ENCODE assay signal across 9 cellular contexts in genomic region chr5:151096001-151096373, GRCh38. TPM values are rescaled to one million over a fixed set of nuclear protein-coding genes. Genes with fewer than 3 reads are reported as not detected.
DNase-seq lines count a peak whose midpoint lies in the region; ATAC-seq, FAIRE-seq and TF ChIP-seq lines count a peak whose summit lies in the region.
"Had no signal": no experiment of that assay in that cellular context is flagged by ENCODE, and none has a peak within 500 bp of the region (broad histone marks: within the 10 kb centered on the region; RNA-seq: fewer than 3 reads in every experiment).

No MANE protein-coding gene starts in this region.

- H3K36me3 Mint-ChIP-seq in T-cell, result peaks cover 10% of the 10 kb centered on the region

- H3K27ac Mint-ChIP-seq in T-cell, result peak overlapping the region; percentile 79 to 91

- POLR2A ChIA-PET in T-cell (lab: Charles Lee), result no interaction called here

- no peak for FAIRE-seq in GM12891 (lab: Jason Lieb, UNC)

- TF ChIP-seq CTCF in left ventricle myocardium inferior (IDR thresholded peaks at IDR 0.05; ENCODE audit: borderline replicate concordance) (no peak), sigmoid colon (IDR thresholded peaks at IDR 0.05) (no peak)

- no peak overlapping the region for H3K4me3 ChIP-seq in left ventricle myocardium inferior
- H3K4me3 ChIP-seq in sigmoid colon, result no peak overlapping the region

- DNase-seq in GM12891 (ENCODE audit: insufficient read length, low spot score), result no peak
- no peak for DNase-seq in T-cell
- DNase-seq in left ventricle myocardium inferior, result no peak
- DNase-seq in sigmoid colon, result no peak
- DNase-seq in posterior cingulate gyrus, result no peak
- DNase-seq in NCI-H1048 (lab: John Stamatoyannopoulos, UW), result no peak
- DNase-seq in iPS-NIHi7 (ENCODE audit: extremely low spot score), result no peak
- no peak for DNase-seq in SHP77 (lab: John Stamatoyannopoulos, UW)
- DNase-seq: activated CD4-positive, alpha-beta T cell treated with anti-CD3 and anti-CD28 coated beads for 48 hours had no signal

- no peak for ATAC-seq in T-cell (replicated peaks in 1 of 4)

- 31 to 76% methylated on average over 6 of the region's 6 CpGs for WGBS in sigmoid colon, 2 donors

- TF ChIP-seq POLR2A in GM12891 (IDR thresholded peaks at IDR 0.05; ENCODE audit: low read depth, low read length), result no peak
- TF ChIP-seq POLR2A in sigmoid colon (IDR thresholded peaks at IDR 0.05), result no peak

- H3K4me1 ChIP-seq in left ventricle myocardium inferior (peaks cover 55% of the 10 kb centered on the region), sigmoid colon (peaks cover 0 to 49% (median 28%) of the 10 kb centered on the region in 4 donors)

- no peak overlapping the region for H3K4me3 Mint-ChIP-seq in T-cell

- H3K27me3 Mint-ChIP-seq in T-cell, result no peaks in the 10 kb centered on the region

- H3K27ac ChIP-seq in left ventricle myocardium inferior (replicated peaks), result peak overlapping the region; percentile 73
- peak overlapping the region; percentile 47 to 57 (median 52) for H3K27ac ChIP-seq in sigmoid colon

- H3K27me3 ChIP-seq in left ventricle myocardium inferior (ENCODE audit: low read depth) (no peaks in the 10 kb centered on the region), sigmoid colon (no peaks in the 10 kb centered on the region)

- TF ChIP-seq EP300 in sigmoid colon (IDR thresholded peaks at IDR 0.05), result no peak

- H3K36me3 ChIP-seq in left ventricle myocardium inferior (peaks cover under 1% of the 10 kb centered on the region), sigmoid colon (peaks cover 0 to 12% (median under 1%) of the 10 kb centered on the region in 4 donors)

- H3K4me1 Mint-ChIP-seq in T-cell, result peaks cover 69 to 88% (median 85%) of the 10 kb centered on the region in 3 donors

- H3K9me3 ChIP-seq in left ventricle myocardium inferior (replicated peaks) (no peaks in the 10 kb centered on the region), sigmoid colon (no peaks in the 10 kb centered on the region)

- intact Hi-C loops in left ventricle myocardium inferior (cut with micrococcal nuclease), result no loop called here
- intact Hi-C loops in sigmoid colon (cut with DNase I), result no loop called here
- intact Hi-C loops in posterior cingulate gyrus (cut with DNase I), result no loop called here

- CTCF ChIA-PET in T-cell (lab: Charles Lee), result interaction anchor here (0.6 to 1.1 kb wide), 3 partner anchors 20 to 54 kb away, joined by 3 to 4 read pairs (median 4); no protein-coding TSS in a partner anchor

- H3K9me3 Mint-ChIP-seq in T-cell, result no peaks in the 10 kb centered on the region

TF ChIP-seq in GM12891, 5 proteins besides CTCF, POLR2A, EP300 and RAD21:
- TF ChIP-seq POLR2AphosphoS5 (IDR thresholded peaks at IDR 0.05; ENCODE audit: low read depth, low read length) (peak; percentile 16; the same call in 1 of the 2 replicates), PAX5 (IDR thresholded peaks at IDR 0.05; ENCODE audit: insufficient read depth, low read length, severe bottlenecking) (no peak), TAF1 (IDR thresholded peaks at IDR 0.05; ENCODE audit: low read depth, low read length) (no peak), POU2F2 (IDR thresholded peaks at IDR 0.05; ENCODE audit: low read depth, low read length) (no peak), SPI1 (IDR thresholded peaks at IDR 0.05; ENCODE audit: low read depth, low read length) (no peak)

RNA-seq across cellular contexts. Expression of gene TNIP1, which starts 15.2 kb away (rescaled TPM):
- polyA plus RNA-seq in GM12891 (2012; ENCODE audit: low read depth, missing spikeins), result 253 TPM
- total RNA-seq in T-cell, result 100 to 1,000 TPM; 118 to 211 (median 170) TPM
- total RNA-seq in left ventricle myocardium inferior, result 131 TPM
- 10 to 100 TPM; 55.1 to 73.1 (median 62.8) TPM for total RNA-seq in sigmoid colon
- polyA plus RNA-seq in sigmoid colon, result 100 to 1,000 TPM; 153 to 210 (median 195) TPM
